ENCODE assay signal across 1 cellular context in genomic region chr19:50839712-50840655, GRCh38.
TF ChIP-seq lines count a peak whose summit lies in the region.

No MANE protein-coding gene starts in this region.

TF ChIP-seq in H1, 55 proteins besides CTCF, POLR2A, EP300 and RAD21:
- TF ChIP-seq KDM1A (IDR thresholded peaks at IDR 0.05; ENCODE audit: borderline replicate concordance, low read length) (peak; percentile 61; the same call in 1 of the 2 replicates), TCF12 (IDR thresholded peaks at IDR 0.05; ENCODE audit: low read depth, low read length) (no peak)
TF ChIP-seq in H1: peak in this region for 1.
